Comparison of ENCODE assay signal across 8 cellular contexts in the genomic region with DNA sequence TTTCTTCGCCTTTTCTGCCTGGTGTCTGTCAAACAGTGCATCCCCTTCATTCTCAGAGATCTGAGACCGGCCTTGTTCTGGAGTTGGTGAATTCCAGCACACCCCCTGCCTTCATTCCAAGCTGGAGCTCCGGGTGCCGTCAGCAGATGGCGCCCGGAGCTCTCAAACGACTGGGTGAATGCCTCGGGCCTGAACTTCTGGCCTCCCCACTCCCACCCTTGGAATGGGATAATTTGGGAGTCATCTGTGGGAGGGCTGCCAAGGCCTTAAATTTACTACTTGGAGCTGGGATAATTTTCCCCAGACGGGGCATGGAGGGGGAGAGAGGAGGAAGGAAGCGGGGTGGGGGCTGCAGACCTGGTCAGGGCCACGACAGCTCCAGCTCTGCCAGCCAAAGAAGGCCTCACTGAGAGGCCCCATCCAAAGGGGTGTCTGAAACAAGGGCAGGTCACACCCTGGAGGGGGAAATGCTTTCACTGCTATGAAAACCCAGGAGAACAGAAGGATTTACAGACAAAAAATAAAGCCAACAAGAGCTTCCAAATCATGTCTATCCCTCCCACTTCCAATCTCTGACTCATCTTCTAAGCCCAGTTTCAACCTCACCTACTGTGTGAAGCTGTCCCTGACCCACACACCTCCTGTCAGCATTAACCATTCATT.
DNase-seq lines count a peak whose midpoint lies in the region; ATAC-seq and TF ChIP-seq lines count a peak whose summit lies in the region.

No MANE protein-coding gene starts in this region.

- no peak overlapping the region for H2AFZ ChIP-seq in fibroblast of lung (ENCODE audit: low read length)

- no peaks in the 10 kb centered on the region for H3K36me3 Mint-ChIP-seq in nephron (ENCODE audit: low read depth)

- H4K20me1 ChIP-seq in fibroblast of lung (ENCODE audit: control insufficient read depth, extremely low read depth, insufficient read depth, low read length), result no peaks in the 10 kb centered on the region

- no peak overlapping the region for H3K9ac ChIP-seq in fibroblast of lung (ENCODE audit: insufficient read depth, low read length)

- CTCF ChIA-PET in A673 (lab: Charles Lee), result interaction anchor here (0.5 to 4.9 kb wide), 17 partner anchors 12 to 783 kb away, joined by 3 to 68 read pairs (median 4); partner anchors contain the start of gene HES1

- H3K9me3 ChIP-seq in A673 (ENCODE audit: low read depth, low read length, poor library complexity, severe bottlenecking) (no peaks in the 10 kb centered on the region), fibroblast of lung (ENCODE audit: control insufficient read depth, insufficient read depth, low read depth, low read length) (no peaks in the 10 kb centered on the region)

- H3K4me2 ChIP-seq in fibroblast of lung (ENCODE audit: extremely low read depth, insufficient read depth, low read length), result no peak overlapping the region

- H3K4me3 Mint-ChIP-seq in nephron, result peak overlapping the region; percentile 9 to 25 (median 22)

- no TSS peak for BruUV-seq in A673 (replicated peaks; lab: Mats Ljungman, UMichigan)

- H3K36me3 ChIP-seq in A673 (ENCODE audit: insufficient read depth, low read length, poor library complexity, severe bottlenecking) (no peaks in the 10 kb centered on the region), fibroblast of lung (ENCODE audit: control insufficient read depth, insufficient read depth, low read length) (no peaks in the 10 kb centered on the region)

- H3K9me3 Mint-ChIP-seq in nephron, result no peaks in the 10 kb centered on the region

- no peaks in the 10 kb centered on the region for H3K27me3 ChIP-seq in A673 (replicated peaks; ENCODE audit: insufficient read depth, low read depth, low read length, poor library complexity)
- peaks cover 23% of the 10 kb centered on the region for H3K27me3 ChIP-seq in fibroblast of lung (ENCODE audit: control insufficient read depth, insufficient read depth, low read length)

- H3K4me1 ChIP-seq in A673 (ENCODE audit: insufficient read depth, low read length, poor library complexity, severe bottlenecking), result peaks cover 90% of the 10 kb centered on the region
- no peaks in the 10 kb centered on the region for H3K4me1 ChIP-seq in fibroblast of lung (ENCODE audit: control insufficient read depth, extremely low read depth, insufficient read depth, low read length)

- intact Hi-C loops in A673 (cut with micrococcal nuclease; ENCODE audit: unreplicated experiment), result loop anchor here (1.0 to 5.0 kb wide), 7 partner anchors 114 to 534 kb away; no protein-coding TSS in a partner anchor

- POLR2A ChIA-PET in A673 (lab: Charles Lee; ENCODE audit: low non-redundant PET), result interaction anchor here (0.6 kb wide), 1 partner anchor 535 kb away, joined by 8 read pairs; no protein-coding TSS in a partner anchor

- H3K79me2 ChIP-seq in fibroblast of lung (ENCODE audit: control insufficient read depth, insufficient read depth, low read length), result no peaks in the 10 kb centered on the region

- DNase-seq in A673 (ENCODE audit: low spot score) (peak; percentile 95), NCI-H2107 treated with DMSO at 0.1 percent for 48 hours (lab: John Stamatoyannopoulos, UW; ENCODE audit: unreplicated experiment) (peak; percentile 49), fibroblast of lung (ENCODE audit: low read depth in 2 of 2) (peak; percentile 62 to 81)
- peak; percentile 39 to 45 for DNase-seq in activated CD4-positive, alpha-beta T cell treated with anti-CD3 and anti-CD28 coated beads, Interleukin-2, amount 50 U/mL, for 48 hours
- DNase-seq in stimulated activated naive CD4-positive, alpha-beta T cell treated with Interleukin-2 at 50 U/mL for 16 hours (lab: John Stamatoyannopoulos, UW), result no peak

- peak overlapping the region; percentile 86 for H3K27ac ChIP-seq in A673 (ENCODE audit: low read depth, low read length, poor library complexity, severe bottlenecking)
- H3K27ac ChIP-seq in fibroblast of lung (ENCODE audit: insufficient read depth, low read length), result no peak overlapping the region

- peaks cover 38% of the 10 kb centered on the region for H3K27me3 Mint-ChIP-seq in nephron (ENCODE audit: low read depth)

- ATAC-seq in HG03442 (IDR thresholded peaks at IDR 0.05; ENCODE audit: unreplicated experiment), result no peak

- peaks cover 74% of the 10 kb centered on the region for H3K4me1 Mint-ChIP-seq in nephron

- peak overlapping the region; percentile 45 to 78 (median 77) for H3K27ac Mint-ChIP-seq in nephron

- H3K4me3 ChIP-seq in A673 (ENCODE audit: low read depth, low read length, poor library complexity, severe bottlenecking) (no peak overlapping the region), fibroblast of lung (replicated peaks in 1 of 4; ENCODE audit: control extremely low read depth in 1 of 4, insufficient read depth in 1 of 4, low read depth in 3 of 4, low read length in 4 of 4) (no peak overlapping the region)

- TF ChIP-seq CTCF in A673 (conservative IDR thresholded peaks at IDR 0.05; ENCODE audit: low read depth, low read length) (peak; percentile 95), GM12874 (IDR thresholded peaks at IDR 0.05; ENCODE audit: insufficient read depth, low read depth, low read length) (peak; percentile 67), fibroblast of lung (conservative IDR thresholded peaks at IDR 0.05 in 1 of 2, IDR thresholded peaks at IDR 0.05 in 1 of 2; ENCODE audit: low read depth in 1 of 2, low read length in 2 of 2) (peak; percentile 73 to 84), nephron (IDR thresholded peaks at IDR 0.05; ENCODE audit: unreplicated experiment in 3 of 3) (peak; percentile 83 to 87 (median 85))
